27 cellular contexts compared by ENCODE assay signal in genomic region chr2:154826827-154827226, GRCh38.
"Had no signal": no experiment of that assay in that cellular context is flagged by ENCODE, and none has a peak within 500 bp of the region (broad histone marks: within the 10 kb centered on the region; RNA-seq: fewer than 3 reads in every experiment).

No MANE protein-coding gene starts in this region.

- ATAC-seq: activated CD4-positive, alpha-beta T cell treated with anti-CD3 and anti-CD28 coated beads for 36 hours; activated CD4-positive, CD25-positive, alpha-beta regulatory T cell treated with anti-CD3 and anti-CD28 coated beads, Interleukin-2, amount 50 U/mL, for 24 hours; activated CD8-positive, alpha-beta T cell treated with anti-CD3 and anti-CD28 coated beads, Interleukin-2, amount 10 ng/mL, durations not matched to agents 7 days and 5 days; activated naive CD4-positive, alpha-beta T cell treated with anti-CD3 and anti-CD28 coated beads, Interleukin-2, amount 50 U/mL, for 72 hours; body of pancreas; Panc1; WTC11 had no signal

- H3K9ac ChIP-seq: SK-N-SH had no signal

- H3K4me1 ChIP-seq: adrenal gland, body of pancreas, breast epithelium, SJSA1 had no signal

- H3K27me3 ChIP-seq: adrenal gland, body of pancreas, breast epithelium, MG63, SJSA1 had no signal

- H3K4me2 ChIP-seq: SK-N-SH had no signal

- DNase-seq: activated CD4-positive, alpha-beta T cell treated with anti-CD3 and anti-CD28 coated beads for 36 hours; activated CD4-positive, alpha-beta T cell treated with anti-CD3 and anti-CD28 coated beads, Interleukin-2, amount 10 ng/mL, durations not matched to agents 7 days and 5 days; activated CD4-positive, alpha-beta T cell treated with anti-CD3 and anti-CD28 coated beads, Interleukin-2, amount 50 U/mL, for 48 hours; activated CD8-positive, alpha-beta T cell treated with anti-CD3 and anti-CD28 coated beads, Interleukin-2, amount 10 ng/mL, durations not matched to agents 7 days and 5 days; activated gamma-delta T cell; activated naive CD4-positive, alpha-beta T cell treated with Interleukin-2 at 50 U/mL for 16 hours; activated T-cell treated with anti-CD3 and anti-CD28 coated beads, Interleukin-2, amount 50 U/mL, for 24 hours; adrenal gland; body of pancreas; Kasumi-1; KG1; MG63; MV-4-11; NCI-H1092; NCI-H1436 treated with DMSO at 0.1 percent for 48 hours; NCI-H2029; NCI-H345; NK-92 treated with Interleukin-12 subunit alpha and Interleukin-12 subunit beta, amount 100 ng/mL, for 24 hours; OCI-M1; SHP77 had no signal

- H3K4me3 ChIP-seq: adrenal gland, body of pancreas, breast epithelium, MG63, SJSA1 had no signal

- H3K27ac ChIP-seq: adrenal gland, body of pancreas, breast epithelium, SJSA1 had no signal

- H3K9me3 ChIP-seq: adrenal gland, body of pancreas, breast epithelium, MG63, SJSA1, SK-N-SH had no signal

- H3K9me2 ChIP-seq: SK-N-SH had no signal

- H3K36me3 ChIP-seq: adrenal gland, breast epithelium, MG63, SJSA1 had no signal
